ENCODE assay signal across 8 cellular contexts in the genomic region with DNA sequence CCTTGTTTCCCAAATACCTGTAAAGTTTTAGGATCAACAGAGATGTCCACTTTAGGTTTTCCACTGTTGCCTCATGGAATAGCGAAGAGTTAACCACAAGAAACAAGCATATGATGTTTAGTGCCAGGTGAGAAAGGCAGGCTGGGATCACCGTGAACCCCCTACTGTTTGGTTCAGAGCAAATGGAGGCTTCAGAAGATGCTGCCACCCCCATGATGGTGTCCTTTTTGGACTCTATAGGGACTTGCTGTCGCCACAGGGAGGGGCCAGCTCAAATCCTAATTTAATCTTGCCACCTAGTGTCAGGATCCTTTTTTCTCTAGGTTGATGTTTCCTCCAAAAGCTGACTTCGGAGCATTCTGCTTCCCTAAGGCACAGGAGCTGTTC. TPM values are rescaled to one million over a fixed set of nuclear protein-coding genes. Genes with fewer than 3 reads are reported as not detected.
DNase-seq lines count a peak whose midpoint lies in the region; ATAC-seq and TF ChIP-seq lines count a peak whose summit lies in the region.

No MANE protein-coding gene starts in this region.

- H3K27ac ChIP-seq in HCT116 (ENCODE audit: low read depth, low read length) (no peak overlapping the region), liver (ENCODE audit: low read depth in 1 of 2, low read length in 2 of 2) (no peak overlapping the region), colonic mucosa (no peak overlapping the region), Karpas-422 (ENCODE audit: low read length) (no peak overlapping the region)

- WGBS in liver = 14% methylated on average over 4 of the region's 4 CpGs

- no peak overlapping the region for H3K4me3 ChIP-seq in HCT116 (replicated peaks in 1 of 2; ENCODE audit: low read depth in 1 of 2, low read length in 2 of 2)
- H3K4me3 ChIP-seq in liver (ENCODE audit: low read depth in 1 of 3, low read length in 3 of 3) = no peak overlapping the region
- no peak overlapping the region for H3K4me3 ChIP-seq in colonic mucosa
- no peak overlapping the region for H3K4me3 ChIP-seq in Karpas-422 (ENCODE audit: low read length)

- TF ChIP-seq POLR2A in HCT116 (IDR thresholded peaks at IDR 0.05; ENCODE audit: borderline replicate concordance, extremely low read depth, insufficient read depth, insufficient read length) = no peak

- H3K36me3 ChIP-seq in HCT116 (ENCODE audit: control insufficient read depth in 1 of 2, insufficient read depth in 2 of 2, low read length in 2 of 2) = no peaks in the 10 kb centered on the region
- H3K36me3 ChIP-seq in liver (ENCODE audit: control insufficient read depth in 4 of 4, insufficient read depth in 3 of 4, low read depth in 1 of 4, low read length in 3 of 4) = no peaks in the 10 kb centered on the region
- H3K36me3 ChIP-seq in colonic mucosa = no peaks in the 10 kb centered on the region
- no peaks in the 10 kb centered on the region for H3K36me3 ChIP-seq in Karpas-422 (ENCODE audit: insufficient read depth, low read length)

- H4K20me1 ChIP-seq in HCT116 (ENCODE audit: insufficient read depth) (no peaks in the 10 kb centered on the region), Karpas-422 (ENCODE audit: insufficient read depth, low read depth, low read length) (peaks cover 7% of the 10 kb centered on the region)

- DNase-seq in Ammon's horn (ENCODE audit: low spot score) (peak; percentile 67), HCT116 (ENCODE audit: low read depth, low spot score) (peak; percentile 32), cerebellar nuclear complex (lab: John Stamatoyannopoulos, UW) (no peak), colonic mucosa (no peak), COLO829 (ENCODE audit: low spot score) (no peak), Karpas-422 (no peak)
- peak; percentile 51 for DNase-seq in activated CD8-positive, alpha-beta memory T cell treated with anti-CD3 and anti-CD28 coated beads, Interleukin-2, amount 50 U/mL, for 48 hours

- H3K79me2 ChIP-seq in HCT116 (ENCODE audit: insufficient read depth, low read length) = no peaks in the 10 kb centered on the region
- no peaks in the 10 kb centered on the region for H3K79me2 ChIP-seq in Karpas-422 (ENCODE audit: low read length)

- H2AFZ ChIP-seq in HCT116 (ENCODE audit: low read depth, low read length, poor library complexity, severe bottlenecking) (no peak overlapping the region), Karpas-422 (ENCODE audit: low read length) (no peak overlapping the region)

- H3K9me2 ChIP-seq in HCT116 (ENCODE audit: insufficient read depth) (no peaks in the 10 kb centered on the region), Karpas-422 (replicated peaks; ENCODE audit: insufficient read depth, low read length) (no peaks in the 10 kb centered on the region)

- H3K9ac ChIP-seq in HCT116 (ENCODE audit: low read length) = no peak overlapping the region
- H3K9ac ChIP-seq in liver (ENCODE audit: low read depth in 1 of 2, low read length in 2 of 2) = no peak overlapping the region
- H3K9ac ChIP-seq in colonic mucosa (ENCODE audit: low read depth in 2 of 2, low read length in 2 of 2) = peak overlapping the region in 1 of 2 donors; percentile 48
- H3K9ac ChIP-seq in Karpas-422 (ENCODE audit: low read length) = no peak overlapping the region

- no peak overlapping the region for H3K4me2 ChIP-seq in HCT116 (ENCODE audit: low read length)
- H3K4me2 ChIP-seq in Karpas-422 (ENCODE audit: low read depth, low read length, poor library complexity, severe bottlenecking) = no peak overlapping the region

- ATAC-seq in HCT116 = peak; percentile 25

- H3K9me3 ChIP-seq in HCT116 (ENCODE audit: control insufficient read depth in 1 of 2, insufficient read depth in 1 of 2, low read depth in 1 of 2, low read length in 2 of 2) (no peaks in the 10 kb centered on the region), liver (ENCODE audit: control insufficient read depth in 4 of 4, low read length in 3 of 4) (no peaks in the 10 kb centered on the region), colonic mucosa (no peaks in the 10 kb centered on the region), Karpas-422 (ENCODE audit: low read length) (no peaks in the 10 kb centered on the region)

- TF ChIP-seq RAD21 in HCT116 (IDR thresholded peaks at IDR 0.05; ENCODE audit: low read depth) (peak; percentile 79), liver (IDR thresholded peaks at IDR 0.05) (peak; percentile 71 to 73)

- H3K4me1 ChIP-seq in HCT116 (ENCODE audit: control insufficient read depth in 1 of 2, insufficient read depth in 2 of 2, low read length in 2 of 2) (peaks cover 4 to 21% of the 10 kb centered on the region in 2 experiments; a peak in 3 of 4 replicates), liver (ENCODE audit: control insufficient read depth in 4 of 4, insufficient read depth in 4 of 4, low read length in 3 of 4) (peaks cover 13 to 73% (median 39%) of the 10 kb centered on the region in 4 donors), colonic mucosa (peaks cover 11% of the 10 kb centered on the region), Karpas-422 (ENCODE audit: low read length) (peaks cover 24% of the 10 kb centered on the region)

- H3K27me3 ChIP-seq in HCT116 (ENCODE audit: insufficient read depth, low read length) = peaks cover 4% of the 10 kb centered on the region; the same call in 1 of the 2 replicates
- H3K27me3 ChIP-seq in liver (ENCODE audit: control insufficient read depth in 4 of 4, insufficient read depth in 4 of 4, low read length in 3 of 4) = peaks cover 0 to 16% (median 8%) of the 10 kb centered on the region in 4 donors
- H3K27me3 ChIP-seq in colonic mucosa = peaks cover 81% of the 10 kb centered on the region
- no peaks in the 10 kb centered on the region for H3K27me3 ChIP-seq in Karpas-422 (ENCODE audit: low read length)

- no TSS peak for BruUV-seq in HCT116 (replicated peaks; lab: Mats Ljungman, UMichigan)

- CTCF ChIA-PET in HCT116 (lab: Charles Lee) = interaction anchor here (1.0 to 2.5 kb wide), 2 partner anchors 461 to 503 kb away, joined by 3 to 14 read pairs; no protein-coding TSS in a partner anchor

- RAD21 ChIA-PET in HCT116 (lab: Charles Lee; ENCODE audit: low non-redundant PET in 1 of 2, low total read pairs in 2 of 2, uncharacterized antibody in 2 of 2, unreplicated experiment in 2 of 2) = no interaction called here

- intact Hi-C loops in HCT116 (cut with micrococcal nuclease) (loop anchor here (2.0 to 10.0 kb wide), 3 partner anchors 232 to 460 kb away; no protein-coding TSS in a partner anchor), colonic mucosa (cut with DNase I) (no loop called here)

- TF ChIP-seq CTCF in HCT116 (IDR thresholded peaks at IDR 0.05 in 2 of 3, conservative IDR thresholded peaks at IDR 0.05 in 1 of 3; ENCODE audit: borderline replicate concordance in 1 of 3, insufficient read depth in 1 of 3, low read depth in 2 of 3, low read length in 2 of 3) = peak in 2 of 3 experiments; percentile 30 to 48; a peak in 3 of 6 replicates
- TF ChIP-seq CTCF in liver (IDR thresholded peaks at IDR 0.05; ENCODE audit: low read depth, low read length, missing input control) = peak; percentile 22
- no peak for TF ChIP-seq CTCF in colonic mucosa (IDR thresholded peaks at IDR 0.05)

- POLR2A ChIA-PET in HCT116 (lab: Charles Lee) = no interaction called here

TF ChIP-seq in HCT116, 20 proteins besides CTCF, POLR2A, EP300 and RAD21 (continues in another document):
- TF ChIP-seq YY1 (IDR thresholded peaks at IDR 0.05; ENCODE audit: extremely low read depth, insufficient replicate concordance, low read depth, low read length) (no peak), SRF (IDR thresholded peaks at IDR 0.05; ENCODE audit: low read depth) (no peak)
- TF ChIP-seq, protein P1, sequence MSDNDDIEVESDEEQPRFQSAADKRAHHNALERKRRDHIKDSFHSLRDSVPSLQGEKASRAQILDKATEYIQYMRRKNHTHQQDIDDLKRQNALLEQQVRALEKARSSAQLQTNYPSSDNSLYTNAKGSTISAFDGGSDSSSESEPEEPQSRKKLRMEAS (IDR thresholded peaks at IDR 0.05) = no peak

TF ChIP-seq in liver, 16 proteins besides CTCF, POLR2A, EP300 and RAD21:
- no peak for TF ChIP-seq YY1 (IDR thresholded peaks at IDR 0.05)
- TF ChIP-seq TAF1 (conservative IDR thresholded peaks at IDR 0.05) = no peak
- TF ChIP-seq EGR1 (IDR thresholded peaks at IDR 0.05; ENCODE audit: low read depth in 2 of 2) = no peak
- TF ChIP-seq, protein P2, sequence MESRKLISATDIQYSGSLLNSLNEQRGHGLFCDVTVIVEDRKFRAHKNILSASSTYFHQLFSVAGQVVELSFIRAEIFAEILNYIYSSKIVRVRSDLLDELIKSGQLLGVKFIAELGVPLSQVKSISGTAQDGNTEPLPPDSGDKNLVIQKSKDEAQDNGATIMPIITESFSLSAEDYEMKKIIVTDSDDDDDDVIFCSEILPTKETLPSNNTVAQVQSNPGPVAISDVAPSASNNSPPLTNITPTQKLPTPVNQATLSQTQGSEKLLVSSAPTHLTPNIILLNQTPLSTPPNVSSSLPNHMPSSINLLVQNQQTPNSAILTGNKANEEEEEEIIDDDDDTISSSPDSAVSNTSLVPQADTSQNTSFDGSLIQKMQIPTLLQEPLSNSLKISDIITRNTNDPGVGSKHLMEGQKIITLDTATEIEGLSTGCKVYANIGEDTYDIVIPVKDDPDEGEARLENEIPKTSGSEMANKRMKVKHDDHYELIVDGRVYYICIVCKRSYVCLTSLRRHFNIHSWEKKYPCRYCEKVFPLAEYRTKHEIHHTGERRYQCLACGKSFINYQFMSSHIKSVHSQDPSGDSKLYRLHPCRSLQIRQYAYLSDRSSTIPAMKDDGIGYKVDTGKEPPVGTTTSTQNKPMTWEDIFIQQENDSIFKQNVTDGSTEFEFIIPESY (IDR thresholded peaks at IDR 0.05) = no peak
- no peak for TF ChIP-seq HNF4G (IDR thresholded peaks at IDR 0.05)
- TF ChIP-seq SP1 (IDR thresholded peaks at IDR 0.05) = no peak
- TF ChIP-seq GABPA (IDR thresholded peaks at IDR 0.05 in 1 of 2, conservative IDR thresholded peaks at IDR 0.05 in 1 of 2) = no peak

RNA-seq across cellular contexts. Expression of a gene that starts 1.9 kb away (rescaled TPM):
- 5.3 TPM for total RNA-seq in HCT116 (2021; ENCODE audit: unreplicated experiment)
- 3.3 and 3.9 TPM in 2 replicates for polyA plus RNA-seq in HCT116 (2012)
- 1 to 10 TPM; 1.8 to 2.3 TPM for total RNA-seq in liver
- polyA plus RNA-seq in liver = 1 to 10 TPM; 1.0 to 1.5 TPM
- total RNA-seq in colonic mucosa = 10 to 100 TPM; 16.1 to 26.8 TPM
- 0.18 and 0.26 TPM in 2 replicates for total RNA-seq in Karpas-422 (2014; rRNA removed; shearing (Covaris generic); ENCODE audit: low replicate concordance)

RNA-seq across cellular contexts. Expression of a gene that starts 13.8 kb away (rescaled TPM):
- 25.2 TPM for total RNA-seq in HCT116 (2021; ENCODE audit: unreplicated experiment)
- 12.7 and 15.7 TPM in 2 replicates for polyA plus RNA-seq in HCT116 (2012)
- total RNA-seq in liver = 10 to 100 TPM; 10.5 to 11.1 TPM
- 1 to 10 TPM; 6.0 to 7.7 TPM for polyA plus RNA-seq in liver
- 10 to 100 TPM; 25.1 to 28.5 TPM for total RNA-seq in colonic mucosa
- 22.4 and 32.1 TPM in 2 replicates for total RNA-seq in Karpas-422 (2014; rRNA removed; shearing (Covaris generic); ENCODE audit: low replicate concordance)

Comparison
In these comparisons a context has a peak if more than half of its experiments do, and no peak if none do; other contexts are left out.
1. DNase-seq: peak in Ammon's horn (single experiment), HCT116 (single experiment) and activated CD8-positive, alpha-beta memory T cell treated with anti-CD3 and anti-CD28 coated beads, Interleukin-2, amount 50 U/mL, for 48 hours (single experiment); none in cerebellar nuclear complex (0 of 2), colonic mucosa (single experiment), COLO829 (single experiment) and Karpas-422 (single experiment).